In genomic region chr1:25232027-25232865, GRCh38 we compare ENCODE assay signal across 1 cellular context.
TF ChIP-seq lines count a peak whose summit lies in the region.

Gene SYF2 (minus strand): TSS chr1:25232502. CDS start chr1:25232467, 35 bp downstream.

TF ChIP-seq in HepG2, 621 proteins besides CTCF, POLR2A, EP300 and RAD21 (continued from another document and continues in another):
- TF ChIP-seq DMTF1 (CRISPR knock-in tag; IDR thresholded peaks at IDR 0.05), result no peak
- no peak for TF ChIP-seq SSRP1 (CRISPR knock-in tag; IDR thresholded peaks at IDR 0.05)
- no peak for TF ChIP-seq SCMH1 (CRISPR knock-in tag; IDR thresholded peaks at IDR 0.05; ENCODE audit: borderline replicate concordance)
- peak; percentile 17; the same call in 1 of the 2 replicates for TF ChIP-seq ARNTL (CRISPR knock-in tag; IDR thresholded peaks at IDR 0.05)
- no peak for TF ChIP-seq GTF3A (CRISPR knock-in tag; conservative IDR thresholded peaks at IDR 0.05)
- no peak for TF ChIP-seq EHMT2 (IDR thresholded peaks at IDR 0.05; ENCODE audit: borderline replicate concordance, low read depth, low read length)
- TF ChIP-seq ZNF609 (CRISPR knock-in tag; IDR thresholded peaks at IDR 0.05; ENCODE audit: borderline replicate concordance), result no peak
- no peak for TF ChIP-seq HOXA7 (CRISPR knock-in tag; IDR thresholded peaks at IDR 0.05)
- TF ChIP-seq PLRG1 (conservative IDR thresholded peaks at IDR 0.05), result no peak
- TF ChIP-seq ZNF260 (CRISPR knock-in tag; IDR thresholded peaks at IDR 0.05; ENCODE audit: borderline replicate concordance, low read depth), result no peak
- no peak for TF ChIP-seq HNRNPK (IDR thresholded peaks at IDR 0.05; ENCODE audit: low read depth, low read length, poor library complexity, severe bottlenecking)
- TF ChIP-seq ZNF777 (CRISPR knock-in tag; IDR thresholded peaks at IDR 0.05), result no peak
- no peak for TF ChIP-seq SIX1 (CRISPR knock-in tag; IDR thresholded peaks at IDR 0.05; ENCODE audit: borderline replicate concordance)
- no peak for TF ChIP-seq KDM3A (CRISPR knock-in tag; IDR thresholded peaks at IDR 0.05; ENCODE audit: low read depth)
- TF ChIP-seq ZSCAN31 (CRISPR knock-in tag; IDR thresholded peaks at IDR 0.05; ENCODE audit: low read depth), result peak; percentile 57
- no peak for TF ChIP-seq BCL6 (CRISPR knock-in tag; IDR thresholded peaks at IDR 0.05)
- no peak for TF ChIP-seq TCF12 (IDR thresholded peaks at IDR 0.05)
- no peak for TF ChIP-seq TCF12 (CRISPR knock-in tag; IDR thresholded peaks at IDR 0.05)
- TF ChIP-seq ZBTB33 (CRISPR knock-in tag; IDR thresholded peaks at IDR 0.05), result no peak
- TF ChIP-seq ZNF580 (CRISPR knock-in tag; IDR thresholded peaks at IDR 0.05; ENCODE audit: borderline replicate concordance, low read depth), result peak; percentile 24; the same call in 1 of the 2 replicates
- TF ChIP-seq ZNF576 (CRISPR knock-in tag; IDR thresholded peaks at IDR 0.05), result no peak
- TF ChIP-seq ZNF468 (CRISPR knock-in tag; IDR thresholded peaks at IDR 0.05), result no peak
- TF ChIP-seq ETV6 (CRISPR knock-in tag; conservative IDR thresholded peaks at IDR 0.05), result no peak; the same call in 1 of the 2 replicates
- 0 out of 2 replicates have a peak, but pooled peaks have one; percentile 12 for TF ChIP-seq NR0B2 (CRISPR knock-in tag; IDR thresholded peaks at IDR 0.05)
- no peak for TF ChIP-seq HNRNPUL1 (IDR thresholded peaks at IDR 0.05; ENCODE audit: low read depth, low read length)
- no peak for TF ChIP-seq ZNF263 (CRISPR knock-in tag; IDR thresholded peaks at IDR 0.05)
- TF ChIP-seq ZFP1 (CRISPR knock-in tag; IDR thresholded peaks at IDR 0.05), result no peak
- 0 out of 2 replicates have a peak, but pooled peaks have one; percentile 5 for TF ChIP-seq ZNF274 (CRISPR knock-in tag; IDR thresholded peaks at IDR 0.05)
- no peak for TF ChIP-seq MBNL3 (CRISPR knock-in tag; conservative IDR thresholded peaks at IDR 0.05)
- no peak for TF ChIP-seq ZNF652 (CRISPR knock-in tag; IDR thresholded peaks at IDR 0.05; ENCODE audit: borderline replicate concordance, low read depth)
- TF ChIP-seq HDAC6 (IDR thresholded peaks at IDR 0.05; ENCODE audit: low read depth, low read length), result no peak
- no peak for TF ChIP-seq ATAD3A (CRISPR knock-in tag; IDR thresholded peaks at IDR 0.05)
- TF ChIP-seq ZFYVE20 (CRISPR knock-in tag; IDR thresholded peaks at IDR 0.05; ENCODE audit: borderline replicate concordance, low read depth), result no peak
- peak; percentile 89 for TF ChIP-seq ZBTB21 (CRISPR knock-in tag; IDR thresholded peaks at IDR 0.05)
- 0 out of 2 replicates have a peak, but pooled peaks have one; percentile 19 for TF ChIP-seq THRA (CRISPR knock-in tag; IDR thresholded peaks at IDR 0.05; ENCODE audit: borderline replicate concordance)
- no peak for TF ChIP-seq HHEX (CRISPR knock-in tag; IDR thresholded peaks at IDR 0.05)
- no peak for TF ChIP-seq ZNF503 (CRISPR knock-in tag; IDR thresholded peaks at IDR 0.05)
- no peak for TF ChIP-seq USF2 (IDR thresholded peaks at IDR 0.05; ENCODE audit: low read depth, low read length)
- TF ChIP-seq USF2 (CRISPR knock-in tag; IDR thresholded peaks at IDR 0.05; ENCODE audit: borderline replicate concordance), result 0 out of 2 replicates have a peak, but pooled peaks have one; percentile 19
- TF ChIP-seq NR1H2 (CRISPR knock-in tag; IDR thresholded peaks at IDR 0.05; ENCODE audit: borderline replicate concordance, low read depth), result no peak; the same call in 1 of the 2 replicates
- TF ChIP-seq GZF1 (CRISPR knock-in tag; IDR thresholded peaks at IDR 0.05), result no peak
- TF ChIP-seq ZNF552 (CRISPR knock-in tag; IDR thresholded peaks at IDR 0.05; ENCODE audit: borderline replicate concordance), result no peak
- no peak for TF ChIP-seq DBP (CRISPR knock-in tag; IDR thresholded peaks at IDR 0.05; ENCODE audit: not compliant biosample characterization)
- TF ChIP-seq FOXM1 (CRISPR knock-in tag; IDR thresholded peaks at IDR 0.05), result no peak
- TF ChIP-seq ZBTB38 (CRISPR knock-in tag; IDR thresholded peaks at IDR 0.05), result no peak
- TF ChIP-seq ELK4 (CRISPR knock-in tag; IDR thresholded peaks at IDR 0.05; ENCODE audit: borderline replicate concordance), result no peak
- peak; percentile 48 for TF ChIP-seq ZNF891 (CRISPR knock-in tag; IDR thresholded peaks at IDR 0.05)
- no peak for TF ChIP-seq ZBTB1 (CRISPR knock-in tag; IDR thresholded peaks at IDR 0.05; ENCODE audit: borderline replicate concordance)
- TF ChIP-seq CREB1 (IDR thresholded peaks at IDR 0.05), result peak; percentile 56
- TF ChIP-seq CREB1 (CRISPR knock-in tag; IDR thresholded peaks at IDR 0.05), result peak; percentile 92
- TF ChIP-seq TBX2 (CRISPR knock-in tag; IDR thresholded peaks at IDR 0.05; ENCODE audit: borderline replicate concordance), result peak; percentile 87
